ENCODE assay signal across 22 cellular contexts in the genomic region with DNA sequence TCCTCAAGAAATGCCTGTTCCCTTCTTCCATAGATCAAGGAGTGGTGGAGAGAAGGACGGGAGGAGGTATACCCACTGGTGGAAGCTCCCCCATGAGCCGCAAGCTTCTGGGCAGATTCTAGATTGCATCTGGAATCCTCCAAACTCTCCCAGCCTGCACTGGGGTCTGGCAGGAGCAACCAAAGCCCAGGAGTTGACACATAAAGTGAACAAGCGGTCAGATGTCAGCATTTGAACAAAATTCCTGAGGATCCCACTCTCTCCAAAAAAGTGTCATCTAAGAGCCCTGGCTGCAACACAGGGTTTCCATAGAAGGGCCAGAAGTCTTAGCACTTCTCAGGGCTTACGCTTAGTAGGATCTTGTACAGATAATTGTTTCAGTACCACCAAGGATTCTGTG.
DNase-seq lines count a peak whose midpoint lies in the region; TF ChIP-seq lines count a peak whose summit lies in the region.
"Had no signal": no experiment of that assay in that cellular context is flagged by ENCODE, and none has a peak within 500 bp of the region (broad histone marks: within the 10 kb centered on the region; RNA-seq: fewer than 3 reads in every experiment).

No MANE protein-coding gene starts in this region.

- H3K4me1 Mint-ChIP-seq in progenitor cell of endocrine pancreas (ENCODE audit: low read depth): no peaks in the 10 kb centered on the region
- H3K4me1 Mint-ChIP-seq: activated naive CD4-positive, alpha-beta T cell treated with anti-CD3 and anti-CD28 coated beads, Interleukin-2, amount 50 U/mL, for 24 hours; B cell; endodermal cell had no signal

- H3K4me3 Mint-ChIP-seq in progenitor cell of endocrine pancreas (ENCODE audit: low read depth): no peak overlapping the region
- H3K4me3 Mint-ChIP-seq: activated naive CD4-positive, alpha-beta T cell treated with anti-CD3 and anti-CD28 coated beads, Interleukin-2, amount 50 U/mL, for 24 hours; B cell; endodermal cell; type B pancreatic cell had no signal

- H3K27me3 ChIP-seq in osteoblast (ENCODE audit: insufficient read depth, low read length) (peaks cover 21% of the 10 kb centered on the region), transverse colon (no peaks in the 10 kb centered on the region)
- H3K27me3 ChIP-seq: ascending aorta had no signal

- intact Hi-C loops in transverse colon (cut with DNase I; ENCODE audit: low total_unique reads): loop anchor here (10.0 kb wide), 1 partner anchor 51 kb away; no protein-coding TSS in a partner anchor

- H3K4me1 ChIP-seq in osteoblast (ENCODE audit: insufficient read depth, low read length) (peaks cover 21% of the 10 kb centered on the region), transverse colon (peaks cover 0 to 14% (median 9%) of the 10 kb centered on the region in 4 donors)

- H3K36me3 ChIP-seq in osteoblast (ENCODE audit: insufficient read depth, low read length) (no peaks in the 10 kb centered on the region), transverse colon (no peaks in the 10 kb centered on the region)
- H3K36me3 ChIP-seq: ascending aorta had no signal

- no peaks in the 10 kb centered on the region for H3K9me3 Mint-ChIP-seq in progenitor cell of endocrine pancreas (ENCODE audit: low read depth)
- H3K9me3 Mint-ChIP-seq: activated naive CD4-positive, alpha-beta T cell treated with anti-CD3 and anti-CD28 coated beads, Interleukin-2, amount 50 U/mL, for 24 hours; endodermal cell; type B pancreatic cell had no signal

- DNase-seq in HCEC 1CT: peak; percentile 13
- DNase-seq in cardiac fibroblast (ENCODE audit: low read depth in 2 of 2): peak; percentile 9 to 42
- DNase-seq in osteoblast (ENCODE audit: insufficient read length, low spot score, missing footprints): no peak
- no peak for DNase-seq in transverse colon
- no peak for DNase-seq in effector CD8-positive, alpha-beta T cell (lab: John Stamatoyannopoulos, UW)
- no peak for DNase-seq in progenitor cell of endocrine pancreas (ENCODE audit: low spot score, unreplicated experiment)
- DNase-seq in NCI-H82 treated with DMSO at 0.1 percent for 48 hours (lab: John Stamatoyannopoulos, UW; ENCODE audit: unreplicated experiment): no peak
- DNase-seq: activated CD4-positive, CD25-positive, alpha-beta regulatory T cell treated with anti-CD3 and anti-CD28 coated beads, Interleukin-2, amount 50 U/mL, for 72 hours; DMS79; endodermal cell; islet precursor cell; NCI-H1092 treated with DMSO at 0.1 percent for 48 hours; NCI-H2081; occipital lobe; RPMI8226; stimulated activated CD4-positive, alpha-beta T cell treated with anti-CD3 and anti-CD28 coated beads, Interleukin-1b, Interleukin-23, amount 100 ng/mL, for 48 hours; stimulated activated naive CD4-positive, alpha-beta T cell treated with Interleukin-2 at 50 U/mL for 16 hours had no signal

- peaks cover 9% of the 10 kb centered on the region for H3K27me3 Mint-ChIP-seq in progenitor cell of endocrine pancreas

- no peak for TF ChIP-seq CTCF in cardiac fibroblast (IDR thresholded peaks at IDR 0.05; ENCODE audit: low read depth, low read length)
- TF ChIP-seq CTCF in osteoblast (IDR thresholded peaks at IDR 0.05; ENCODE audit: extremely low read depth, low read depth, low read length): no peak
- TF ChIP-seq CTCF in transverse colon (IDR thresholded peaks at IDR 0.05): no peak
- TF ChIP-seq CTCF in progenitor cell of endocrine pancreas (IDR thresholded peaks at IDR 0.05; ENCODE audit: unreplicated experiment): no peak

- 43 to 62% methylated on average over 3 to 4 of the region's 4 CpGs for WGBS in transverse colon (ENCODE audit: low coverage in 1 of 2), 2 donors

- no peak for TF ChIP-seq POLR2A in transverse colon (IDR thresholded peaks at IDR 0.05)

- H3K27ac ChIP-seq in osteoblast (ENCODE audit: low read depth, low read length) (no peak overlapping the region), transverse colon (peak overlapping the region; percentile 33 to 86 (median 77))

- peak overlapping the region; percentile 35 for H3K4me2 ChIP-seq in osteoblast (ENCODE audit: insufficient read depth, low read length)

- no peaks in the 10 kb centered on the region for H4K20me1 ChIP-seq in osteoblast (ENCODE audit: insufficient read depth, low read length)

- no peaks in the 10 kb centered on the region for H3K36me3 Mint-ChIP-seq in progenitor cell of endocrine pancreas (ENCODE audit: insufficient read depth)
- H3K36me3 Mint-ChIP-seq: activated naive CD4-positive, alpha-beta T cell treated with anti-CD3 and anti-CD28 coated beads, Interleukin-2, amount 50 U/mL, for 24 hours; type B pancreatic cell had no signal

- H3K4me3 ChIP-seq in cardiac fibroblast (replicated peaks in 1 of 2; ENCODE audit: low read depth in 2 of 2, low read length in 2 of 2) (no peak overlapping the region), osteoblast (ENCODE audit: insufficient read depth, low read length) (no peak overlapping the region), transverse colon (no peak overlapping the region)
- H3K4me3 ChIP-seq: ascending aorta, lung had no signal

- TF ChIP-seq EP300 in transverse colon (IDR thresholded peaks at IDR 0.05; ENCODE audit: low read depth): no peak

- in situ Hi-C loops in transverse colon (cut with MboI; ENCODE audit: low pct_ligation_motif_present in 1 of 4, low pct_unique_long_range_greater_than_20kb in 1 of 4, low sequenced_read_pairs in 3 of 4): no loop called here

- H3K79me2 ChIP-seq in osteoblast (ENCODE audit: insufficient read depth, low read length): no peaks in the 10 kb centered on the region

- no peak overlapping the region for H2AFZ ChIP-seq in osteoblast (ENCODE audit: low read length)

- H3K27ac Mint-ChIP-seq in progenitor cell of endocrine pancreas: no peak overlapping the region
- H3K27ac Mint-ChIP-seq: activated naive CD4-positive, alpha-beta T cell treated with anti-CD3 and anti-CD28 coated beads, Interleukin-2, amount 50 U/mL, for 24 hours; B cell; endodermal cell; type B pancreatic cell had no signal

- H3K9me3 ChIP-seq in osteoblast (ENCODE audit: low read depth, low read length) (no peaks in the 10 kb centered on the region), transverse colon (no peaks in the 10 kb centered on the region)
- H3K9me3 ChIP-seq: ascending aorta had no signal

Comparison
In these comparisons a context has a peak if more than half of its experiments do, and no peak if none do; other contexts are left out.
1. DNase-seq: peak in HCEC 1CT (single experiment) and cardiac fibroblast (2 of 2); none in osteoblast (single experiment), transverse colon (single experiment), effector CD8-positive, alpha-beta T cell (single experiment), progenitor cell of endocrine pancreas (single experiment) and NCI-H82 treated with DMSO at 0.1 percent for 48 hours (single experiment).